1 cellular context compared by ENCODE assay signal in genomic region chr5:1789446-1789837, GRCh38.
A peak's percentile ranks its signal among the peaks of the same experiment; 100 is the strongest.
TF ChIP-seq lines count a peak whose summit lies in the region.

No MANE protein-coding gene starts in this region.

TF ChIP-seq in HEK293, 187 proteins besides CTCF, POLR2A, EP300 and RAD21:
- peak; percentile 15; the same call in 1 of the 2 replicates for TF ChIP-seq SP2 (tag by site-specific recombination; IDR thresholded peaks at IDR 0.05)
